27 cellular contexts compared by ENCODE assay signal in the genomic region with DNA sequence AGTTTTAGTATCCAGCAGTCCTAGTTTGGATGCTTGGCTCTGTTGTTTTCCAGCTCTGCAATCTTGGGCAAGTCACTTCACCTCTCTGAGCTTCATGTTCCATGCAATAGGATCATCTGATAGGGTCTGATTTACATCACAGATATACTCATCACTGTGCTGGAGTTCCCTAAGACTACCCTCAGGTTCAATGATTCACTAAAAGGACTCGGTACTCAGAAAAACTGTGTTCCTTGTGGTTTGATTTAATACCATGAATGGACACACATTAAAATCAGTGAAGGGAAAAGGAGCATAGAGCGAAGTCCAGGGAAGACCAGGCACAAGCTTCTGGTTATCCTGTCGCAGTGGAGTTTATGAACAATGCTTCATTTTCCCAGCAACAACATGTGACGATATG.
"Had no signal": no experiment of that assay in that cellular context is flagged by ENCODE, and none has a peak within 500 bp of the region (broad histone marks: within the 10 kb centered on the region; RNA-seq: fewer than 3 reads in every experiment).

No MANE protein-coding gene starts in this region.

- H3K27ac ChIP-seq: colonic mucosa, esophagus squamous epithelium, gastrocnemius medialis, heart left ventricle, hepatocyte, left lung, lower lobe of right lung had no signal

- H3K36me3 ChIP-seq: colonic mucosa, esophagus squamous epithelium, gastrocnemius medialis, heart left ventricle, left lung, lower lobe of right lung had no signal

- H3K9me3 ChIP-seq: colonic mucosa, esophagus squamous epithelium, gastrocnemius medialis, lower lobe of right lung had no signal

- DNase-seq: cerebellar nuclear complex; colonic mucosa; cortex of kidney; effector CD8-positive, alpha-beta T cell; effector memory CD8-positive, alpha-beta T cell; erythroblast; esophagus squamous epithelium; foreskin fibroblast; gastrocnemius medialis; heart left ventricle; hypothalamus; immature natural killer cell; islet precursor cell; kidney; kidney glomerular epithelial cell; left cardiac atrium; left lung; left ventricle myocardium superior; lower lobe of right lung; mammary epithelial cell; mesendoderm; midbrain; naive thymus-derived CD4-positive, alpha-beta T cell had no signal

- H3K4me3 ChIP-seq: colonic mucosa, esophagus squamous epithelium, gastrocnemius medialis, heart left ventricle, hepatocyte, left lung, lower lobe of right lung had no signal

- H3K36me3 Mint-ChIP-seq: memory B cell had no signal

- H3K27me3 ChIP-seq: colonic mucosa, esophagus squamous epithelium, gastrocnemius medialis, heart left ventricle, hepatocyte, left lung had no signal

- H3K4me1 Mint-ChIP-seq: immature natural killer cell; memory B cell; naive thymus-derived CD4-positive, alpha-beta T cell had no signal

- ATAC-seq: effector memory CD8-positive, alpha-beta T cell; esophagus mucosa; gastrocnemius medialis; heart left ventricle; left cardiac atrium; left lung; left ventricle myocardium superior; lower lobe of right lung; naive thymus-derived CD4-positive, alpha-beta T cell had no signal

- H3K27me3 Mint-ChIP-seq: dendritic cell treated with granulocyte-macrophage colony-stimulating factor and Interleukin-4, amounts not matched to agents 40 ng/mL and 50 ng/mL, for 4 days had no signal

- H3K4me3 Mint-ChIP-seq: dendritic cell treated with granulocyte-macrophage colony-stimulating factor and Interleukin-4, amounts not matched to agents 40 ng/mL and 50 ng/mL, for 4 days; effector memory CD8-positive, alpha-beta T cell; immature natural killer cell; memory B cell; naive thymus-derived CD4-positive, alpha-beta T cell had no signal

- H3K27ac Mint-ChIP-seq: dendritic cell treated with granulocyte-macrophage colony-stimulating factor and Interleukin-4, amounts not matched to agents 40 ng/mL and 50 ng/mL, for 4 days; effector memory CD8-positive, alpha-beta T cell; immature natural killer cell; memory B cell; naive thymus-derived CD4-positive, alpha-beta T cell had no signal

- H3K4me1 ChIP-seq: colonic mucosa, esophagus squamous epithelium, gastrocnemius medialis, heart left ventricle, left lung, lower lobe of right lung had no signal
